Comparison of ENCODE assay signal across 22 cellular contexts in the genomic region with DNA sequence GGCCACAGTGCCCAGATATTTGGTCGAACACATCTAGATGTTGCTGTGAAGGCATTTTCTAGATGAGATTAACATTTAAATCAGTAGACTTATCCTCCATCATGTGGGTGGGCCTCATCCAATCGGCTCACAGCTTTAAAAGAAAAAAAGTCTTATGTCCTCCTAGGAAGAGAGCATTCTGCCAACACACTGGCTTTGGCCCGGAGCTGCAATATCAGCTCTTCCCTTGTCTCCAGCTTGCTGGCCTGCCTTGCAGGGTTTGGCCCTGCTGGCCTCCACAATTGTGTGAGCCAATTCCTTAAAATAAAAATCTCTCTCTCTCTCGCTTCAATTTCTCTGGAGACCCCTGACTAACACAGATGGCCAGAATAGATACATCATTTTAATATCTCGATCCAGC. TPM values are rescaled to one million over a fixed set of nuclear protein-coding genes. Genes with fewer than 3 reads are reported as not detected.
"Had no signal": no experiment of that assay in that cellular context is flagged by ENCODE, and none has a peak within 500 bp of the region (broad histone marks: within the 10 kb centered on the region; RNA-seq: fewer than 3 reads in every experiment).

No MANE protein-coding gene starts in this region.

- H3K4me1 Mint-ChIP-seq: IgD-negative memory B cell had no signal

- H3K9me3 Mint-ChIP-seq: IgD-negative memory B cell had no signal

- DNase-seq: MV-4-11, NCI-H1048, NCI-H1105, NCI-H1417, NCI-H1436 treated with DMSO at 0.1 percent for 48 hours, NCI-H1694, NCI-H187 treated with DMSO at 0.1 percent for 48 hours, NCI-H2029 treated with DMSO at 0.1 percent for 48 hours, NCI-H2171 treated with DMSO at 0.1 percent for 48 hours, NCI-H345, NCI-H510A, NCI-H524 treated with DMSO at 0.1 percent for 48 hours, NCI-H774, RPMI8226, SHP77, SK-N-SH, SW 1271 had no signal

- ATAC-seq: K562 had no signal

- H3K4me3 Mint-ChIP-seq: IgD-negative memory B cell had no signal

- H3K36me3 Mint-ChIP-seq: IgD-negative memory B cell had no signal

RNA-seq across cellular contexts. Expression of a gene that starts 13.1 kb away (rescaled TPM):
- total RNA-seq: K562, LHCN-M2, MCF 10A had no signal

RNA-seq across cellular contexts. Expression of a gene that starts 54.5 kb away (rescaled TPM):
- total RNA-seq: K562, LHCN-M2, MCF 10A, SK-MEL-5 had no signal

RNA-seq across cellular contexts. Expression of a gene that starts 57.3 kb away (rescaled TPM):
- total RNA-seq: K562, LHCN-M2, MCF 10A, SK-MEL-5 had no signal
